8 cellular contexts compared by ENCODE assay signal in genomic region chr10:71213127-71213616, GRCh38. TPM values are rescaled to one million over a fixed set of nuclear protein-coding genes. Genes with fewer than 3 reads are reported as not detected.
DNase-seq lines count a peak whose midpoint lies in the region; ATAC-seq, FAIRE-seq and TF ChIP-seq lines count a peak whose summit lies in the region.

No MANE protein-coding gene starts in this region.

- TF ChIP-seq POLR2A in HepG2 (IDR thresholded peaks at IDR 0.05; ENCODE audit: insufficient read depth in 1 of 2, low read depth in 2 of 2, low read length in 2 of 2): no peak

- peaks cover 48% of the 10 kb centered on the region for H3K4me1 Mint-ChIP-seq in dendritic cell treated with granulocyte-macrophage colony-stimulating factor and Interleukin-4, amounts not matched to agents 40 ng/mL and 50 ng/mL, for 4 days (ENCODE audit: low read depth)

- no peak overlapping the region for H2AFZ ChIP-seq in HepG2 (ENCODE audit: low read length)

- in situ Hi-C loops in KBM-7 (cut with MboI; ENCODE audit: low pct_unique_long_range_greater_than_20kb, low sequenced_read_pairs): loop anchor here (25.0 kb wide), 1 partner anchor 301 kb away; no protein-coding TSS in a partner anchor
- in situ Hi-C loops in HepG2 (cut with HindIII; ENCODE audit: extremely low pct_ligation_motif_present, low pct_unique_long_range_greater_than_20kb): no loop called here

- peaks cover 29% of the 10 kb centered on the region for H3K4me1 ChIP-seq in HepG2 (ENCODE audit: insufficient read depth, low read length)

- no peak for TF ChIP-seq CTCF in HepG2 (CRISPR knock-in tag; IDR thresholded peaks at IDR 0.05)

- H3K36me3 ChIP-seq in SK-N-MC (ENCODE audit: insufficient read depth, low read length) (no peaks in the 10 kb centered on the region), HepG2 (replicated peaks in 1 of 2; ENCODE audit: control insufficient read depth in 1 of 2, insufficient read depth in 2 of 2, low read length in 2 of 2) (no peaks in the 10 kb centered on the region)

- ATAC-seq in HepG2: no peak
- no peak for ATAC-seq in HG03354 (IDR thresholded peaks at IDR 0.05; ENCODE audit: poor library complexity, severe bottlenecking, unreplicated experiment)

- H3K27ac ChIP-seq in SK-N-MC (no peak overlapping the region), HepG2 (ENCODE audit: extremely low read length, insufficient read depth, low read length) (no peak overlapping the region)

- CTCF ChIA-PET in HepG2 (lab: Yijun Ruan, JAX; ENCODE audit: low intra/inter-chr PET ratio, low total read pairs): no interaction called here

- peak overlapping the region; percentile 75 for H3K4me3 ChIP-seq in SK-N-MC
- peak overlapping the region; percentile 29 to 55 (median 34); a peak in 4 of 6 replicates for H3K4me3 ChIP-seq in HepG2 (replicated peaks in 1 of 3; ENCODE audit: insufficient read depth in 1 of 3, low read depth in 2 of 3, low read length in 3 of 3)

- TF ChIP-seq RAD21 in HepG2 (CRISPR knock-in tag; IDR thresholded peaks at IDR 0.05): no peak

- peaks cover 18 to 78% of the 10 kb centered on the region in 2 experiments for H3K27me3 ChIP-seq in HepG2 (ENCODE audit: control insufficient read depth in 1 of 2, insufficient read depth in 2 of 2, low read length in 2 of 2)

- DNase-seq in COR-L47 (lab: John Stamatoyannopoulos, UW) (peak; percentile 59), KBM-7 (peak; percentile 56), SK-N-MC (ENCODE audit: low read depth, low spot score) (no peak), HepG2 (ENCODE audit: low spot score) (no peak), putamen (ENCODE audit: low spot score) (no peak)
- DNase-seq in stimulated activated CD4-positive, alpha-beta T cell treated with anti-CD3 and anti-CD28 coated beads, Interleukin-4, amount 100 ng/mL, for 24 hours: peak; percentile 16

- 0 out of 2 replicates have a peak, but pooled peaks cover 3% of the 10 kb centered on the region for H4K20me1 ChIP-seq in HepG2 (ENCODE audit: insufficient read depth, low read length)

- no TSS peak for BruUV-seq in HepG2 (replicated peaks; lab: Mats Ljungman, UMichigan)

- H3K27ac Mint-ChIP-seq in dendritic cell treated with granulocyte-macrophage colony-stimulating factor and Interleukin-4, amounts not matched to agents 40 ng/mL and 50 ng/mL, for 4 days: no peak overlapping the region

- TF ChIP-seq EP300 in HepG2 (IDR thresholded peaks at IDR 0.05; ENCODE audit: low read depth in 2 of 2, low read length in 2 of 2) (no peak), HepG2 (CRISPR knock-in tag; IDR thresholded peaks at IDR 0.05; ENCODE audit: borderline replicate concordance) (no peak)

- no peaks in the 10 kb centered on the region for H3K9me3 Mint-ChIP-seq in dendritic cell treated with granulocyte-macrophage colony-stimulating factor and Interleukin-4, amounts not matched to agents 40 ng/mL and 50 ng/mL, for 4 days

- H3K9ac ChIP-seq in SK-N-MC (ENCODE audit: insufficient read length) (peak overlapping the region; percentile 60), HepG2 (ENCODE audit: insufficient read depth, low read depth, low read length) (no peak overlapping the region)

- FAIRE-seq in HepG2 (lab: Jason Lieb, UNC): no peak

- no peaks in the 10 kb centered on the region for H3K79me2 ChIP-seq in HepG2 (ENCODE audit: insufficient read depth, low read length)

- peak overlapping the region; percentile 76 for H3K4me3 Mint-ChIP-seq in dendritic cell treated with granulocyte-macrophage colony-stimulating factor and Interleukin-4, amounts not matched to agents 40 ng/mL and 50 ng/mL, for 4 days

- peak overlapping the region; percentile 72 for H3K4me2 ChIP-seq in HepG2 (ENCODE audit: low read depth, low read length)

- POLR2A ChIA-PET in HepG2 (lab: Yijun Ruan, JAX): no interaction called here

- intact Hi-C loops in dendritic cell treated with granulocyte-macrophage colony-stimulating factor and Interleukin-4, amounts not matched to agents 40 ng/mL and 50 ng/mL, for 4 days (cut with micrococcal nuclease): loop anchor here (2.0 kb wide), 1 partner anchor 22 kb away; no protein-coding TSS in a partner anchor
- intact Hi-C loops in HepG2 (cut with micrococcal nuclease; ENCODE audit: unreplicated experiment): loop anchor here (10.0 kb wide), 1 partner anchor 288 kb away; no protein-coding TSS in a partner anchor

- WGBS in HepG2 (ENCODE audit: low lambda C conversion rate): 13% methylated on average over 16 of the region's 36 CpGs

- no peaks in the 10 kb centered on the region for H3K9me3 ChIP-seq in SK-N-MC (ENCODE audit: low read depth, low read length)
- no peaks in the 10 kb centered on the region for H3K9me3 ChIP-seq in HepG2 (ENCODE audit: low read length)

- no peaks in the 10 kb centered on the region for H3K36me3 Mint-ChIP-seq in dendritic cell treated with granulocyte-macrophage colony-stimulating factor and Interleukin-4, amounts not matched to agents 40 ng/mL and 50 ng/mL, for 4 days (ENCODE audit: low read depth)

- peaks cover 84% of the 10 kb centered on the region for H3K27me3 Mint-ChIP-seq in dendritic cell treated with granulocyte-macrophage colony-stimulating factor and Interleukin-4, amounts not matched to agents 40 ng/mL and 50 ng/mL, for 4 days

TF ChIP-seq in HepG2, 621 proteins besides CTCF, POLR2A, EP300 and RAD21:
- TF ChIP-seq ISL2 (CRISPR knock-in tag; IDR thresholded peaks at IDR 0.05): no peak
- TF ChIP-seq JUNB (CRISPR knock-in tag; IDR thresholded peaks at IDR 0.05; ENCODE audit: borderline replicate concordance): no peak
- TF ChIP-seq EZH2 (conservative IDR thresholded peaks at IDR 0.05; ENCODE audit: low read depth, low read length): peak; percentile 57; the same call in 1 of the 2 replicates
- TF ChIP-seq POGK (CRISPR knock-in tag; conservative IDR thresholded peaks at IDR 0.05): no peak
- peak; percentile 66 for TF ChIP-seq HNRNPLL (IDR thresholded peaks at IDR 0.05; ENCODE audit: low read depth, low read length, poor library complexity, severe bottlenecking)

RNA-seq across cellular contexts. Expression of gene UNC5B, which starts 0.8 kb away (rescaled TPM):
- 0.07 TPM in 1 of 2 replicates, not detected in the other for total RNA-seq in HepG2 (2016; rRNA removed; fragmentation: Illumina TruSeq; extraction: Trizol)
- not detected in 2 replicates for total RNA-seq in HepG2 (2016; cell fraction: cytosol; rRNA removed; fragmentation: Illumina TruSeq; extraction: Trizol; ENCODE audit: low read depth)
- 0.04 TPM in 1 of 2 replicates, not detected in the other for total RNA-seq in HepG2 (2016; cell fraction: insoluble cytoplasmic fraction; rRNA removed; fragmentation: Illumina TruSeq; extraction: Trizol)
- total RNA-seq in HepG2 (2016; cell fraction: membrane; rRNA removed; fragmentation: Illumina TruSeq; extraction: Trizol): not detected in 2 replicates
- 0.06 TPM in 2 replicates for total RNA-seq in HepG2 (2016; cell fraction: nucleus; rRNA removed; fragmentation: Illumina TruSeq; extraction: Trizol)
- polyA plus RNA-seq in HepG2 (2011; rRNA removed): 0.07 and 0.13 TPM in 2 replicates
- polyA plus RNA-seq in HepG2 (2011; cell fraction: cytosol; rRNA removed): 0.05 and 0.08 TPM in 2 replicates
- 0.21 and 0.24 TPM in 2 replicates for polyA plus RNA-seq in HepG2 (2011; cell fraction: nucleus; rRNA removed)
- polyA plus RNA-seq in HepG2 (2012): 0.13 and 0.21 TPM in 2 replicates
- polyA plus RNA-seq in HepG2 (2016; cell fraction: cytosol; fragmentation: Illumina TruSeq; extraction: Trizol; ENCODE audit: low read depth): not detected in 2 replicates
- 0.04 TPM in 1 of 2 replicates, not detected in the other for polyA plus RNA-seq in HepG2 (2016; cell fraction: insoluble cytoplasmic fraction; fragmentation: Illumina TruSeq; extraction: Trizol; ENCODE audit: low read depth)
- polyA plus RNA-seq in HepG2 (2016; cell fraction: membrane; fragmentation: Illumina TruSeq; extraction: Trizol; ENCODE audit: low read depth): 0.02 TPM in 1 of 2 replicates, not detected in the other
- 0.07 and 0.16 TPM in 2 replicates for polyA plus RNA-seq in HepG2 (2016; cell fraction: nucleus; fragmentation: Illumina TruSeq; extraction: Trizol; ENCODE audit: insufficient read depth, low read depth)
- polyA minus RNA-seq in HepG2 (2011; rRNA and poly(A)+ RNA removed; ENCODE audit: low replicate concordance): 0.38 and 7.2 TPM in 2 replicates
- polyA minus RNA-seq in HepG2 (2011; cell fraction: cytosol; rRNA and poly(A)+ RNA removed): 0.10 TPM in 1 of 2 replicates, not detected in the other
- 0.12 and 0.13 TPM in 2 replicates for polyA minus RNA-seq in HepG2 (2011; cell fraction: nucleus; rRNA and poly(A)+ RNA removed)

Comparison
In these comparisons a context has a peak if more than half of its experiments do, and no peak if none do; other contexts are left out.
1. DNase-seq: peak in COR-L47 (single experiment), KBM-7 (single experiment) and stimulated activated CD4-positive, alpha-beta T cell treated with anti-CD3 and anti-CD28 coated beads, Interleukin-4, amount 100 ng/mL, for 24 hours (single experiment); none in SK-N-MC (single experiment), HepG2 (single experiment) and putamen (single experiment).